ENCODE assay signal across 8 cellular contexts in the genomic region with DNA sequence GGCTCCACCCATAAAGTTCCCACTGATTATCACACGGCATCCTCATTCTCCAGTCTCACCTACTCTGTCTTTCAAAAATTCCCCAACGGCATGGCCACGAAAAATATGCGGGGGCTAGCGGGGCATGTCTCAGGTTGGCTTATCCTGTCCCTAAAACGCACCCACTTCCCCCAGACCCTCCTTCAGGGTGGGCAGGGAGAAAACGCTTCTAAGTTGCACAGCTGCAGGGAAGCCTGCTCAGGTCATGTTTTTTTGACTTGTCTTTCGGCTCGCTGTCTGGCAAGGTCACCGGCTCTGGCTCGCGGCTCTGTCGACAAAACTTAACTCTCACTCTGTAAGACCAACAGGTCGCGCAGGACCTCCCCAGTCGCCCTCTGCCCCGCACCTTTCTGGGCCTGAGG. TPM values are rescaled to one million over a fixed set of nuclear protein-coding genes. Genes with fewer than 3 reads are reported as not detected.
DNase-seq lines count a peak whose midpoint lies in the region; ATAC-seq and TF ChIP-seq lines count a peak whose summit lies in the region.

No MANE protein-coding gene starts in this region.

- H3K9me3 Mint-ChIP-seq in memory B cell, result no peaks in the 10 kb centered on the region

- ATAC-seq in heart left ventricle (no peak), Right ventricle myocardium superior (ENCODE audit: poor library complexity) (no peak), HG03442 (IDR thresholded peaks at IDR 0.05; ENCODE audit: unreplicated experiment) (peak; percentile 0), memory B cell (ENCODE audit: low read depth) (peak; percentile 1)

- H3K4me1 Mint-ChIP-seq in memory B cell, result peaks cover 34% of the 10 kb centered on the region

- H3K36me3 ChIP-seq in heart left ventricle, result peaks cover 0 to 6% (median 0%) of the 10 kb centered on the region in 9 donors
- no peaks in the 10 kb centered on the region for H3K36me3 ChIP-seq in ascending aorta

- peak overlapping the region; percentile 95 for H3K4me3 Mint-ChIP-seq in memory B cell

- no peaks in the 10 kb centered on the region for H3K27me3 ChIP-seq in heart left ventricle
- no peaks in the 10 kb centered on the region for H3K27me3 ChIP-seq in ascending aorta

- H3K9me3 ChIP-seq in heart left ventricle (no peaks in the 10 kb centered on the region), ascending aorta (no peaks in the 10 kb centered on the region)

- 1 to 3% (median 1%) methylated on average over 10 to 17 of the region's 17 CpGs for WGBS in heart left ventricle, 4 donors

- no peaks in the 10 kb centered on the region for H3K36me3 Mint-ChIP-seq in memory B cell

- no peaks in the 10 kb centered on the region for H3K27me3 Mint-ChIP-seq in memory B cell

- TF ChIP-seq POLR2A in heart left ventricle (IDR thresholded peaks at IDR 0.05), result no peak

- peak overlapping the region; percentile 81 for H3K27ac Mint-ChIP-seq in memory B cell

- DNase-seq in heart left ventricle (no peak), Right ventricle myocardium superior (no peak), ascending aorta (ENCODE audit: low spot score in 2 of 2) (no peak), memory B cell (ENCODE audit: low spot score in 2 of 2) (no peak), NCI-H1105 treated with DMSO at 0.1 percent for 48 hours (lab: John Stamatoyannopoulos, UW) (no peak), iPS-NIHi7 (ENCODE audit: extremely low spot score) (no peak), cerebellar nuclear complex (lab: John Stamatoyannopoulos, UW) (no peak)

- no peak for TF ChIP-seq CTCF in heart left ventricle (IDR thresholded peaks at IDR 0.05)
- TF ChIP-seq CTCF in ascending aorta (IDR thresholded peaks at IDR 0.05), result no peak

- intact Hi-C loops in heart left ventricle (cut with DNase I) (loop anchor here in 9 of 10 donors (1.0 to 10.0 kb wide), 15 partner anchors 35 to 304 kb away; a partner anchor contains a TSS), Right ventricle myocardium superior (cut with DNase I) (loop anchor here (2.0 to 5.0 kb wide), 2 partner anchors 140 to 210 kb away; no protein-coding TSS in a partner anchor), ascending aorta (cut with DNase I) (loop anchor here (1.0 to 10.0 kb wide), 5 partner anchors 42 to 222 kb away; no protein-coding TSS in a partner anchor)

- peaks cover 3 to 60% (median 25%) of the 10 kb centered on the region in 12 donors for H3K4me1 ChIP-seq in heart left ventricle
- H3K4me1 ChIP-seq in ascending aorta, result peaks cover 0 to 6% of the 10 kb centered on the region in 2 donors

- peak overlapping the region; percentile 65 to 91 (median 85) for H3K4me3 ChIP-seq in heart left ventricle
- H3K4me3 ChIP-seq in ascending aorta, result peak overlapping the region; percentile 78 to 97

- H3K27ac ChIP-seq in heart left ventricle, result peak overlapping the region; percentile 87 to 97 (median 92)
- H3K27ac ChIP-seq in ascending aorta, result peak overlapping the region; percentile 64 to 91

RNA-seq across cellular contexts. Expression of a gene that starts 3.8 kb away (rescaled TPM):
- 10 to 100 TPM; 11.9 to 40.5 (median 20.8) TPM for total RNA-seq in heart left ventricle
- polyA plus RNA-seq in heart left ventricle, result 1 to 10 TPM; 2.2 to 7.5 TPM
- total RNA-seq in Right ventricle myocardium superior, result 22.3 TPM
- total RNA-seq in ascending aorta, result 7.3 TPM

Comparison
In these comparisons a context has a peak if more than half of its experiments do, and no peak if none do; other contexts are left out.
1. ATAC-seq: peak in HG03442 (single experiment) and memory B cell (single experiment); none in heart left ventricle (0 of 4) and Right ventricle myocardium superior (single experiment).